ENCODE assay signal across 1 cellular context in the genomic region with DNA sequence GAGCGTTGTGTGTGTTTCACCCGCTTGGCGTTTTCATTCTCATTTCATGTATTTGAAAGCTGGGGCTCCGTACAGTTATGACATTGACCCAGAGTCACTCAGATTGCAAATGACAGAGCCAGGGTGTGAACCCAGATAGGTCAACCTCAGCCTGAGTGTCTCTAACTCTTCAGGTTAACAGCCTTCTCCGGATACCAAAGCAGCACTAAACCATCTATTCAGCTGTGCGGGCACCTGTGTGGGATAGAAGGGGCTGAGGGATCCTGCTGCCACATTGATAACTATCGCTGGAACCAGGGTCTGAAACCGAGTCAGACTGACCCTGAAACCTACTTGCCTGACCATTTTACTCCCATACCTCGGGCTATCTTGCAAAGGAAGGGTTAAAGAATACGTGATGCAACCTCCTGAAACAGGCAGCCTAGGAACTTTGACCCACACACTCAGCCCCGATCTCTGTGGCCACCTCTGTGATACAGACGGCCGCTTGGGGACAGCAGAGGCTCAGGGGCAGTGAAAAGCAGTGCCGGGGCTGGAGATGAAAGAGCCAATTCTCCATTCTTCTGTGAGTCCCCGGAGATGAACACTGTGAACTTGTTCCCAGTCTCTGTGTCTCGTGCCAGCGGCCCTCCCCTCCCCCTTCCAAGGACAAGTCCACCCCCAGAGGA.
TF ChIP-seq lines count a peak whose summit lies in the region.

No MANE protein-coding gene starts in this region.

TF ChIP-seq in HepG2, 621 proteins besides CTCF, POLR2A, EP300 and RAD21 (continued from another document and continues in another):
- TF ChIP-seq, protein P1, sequence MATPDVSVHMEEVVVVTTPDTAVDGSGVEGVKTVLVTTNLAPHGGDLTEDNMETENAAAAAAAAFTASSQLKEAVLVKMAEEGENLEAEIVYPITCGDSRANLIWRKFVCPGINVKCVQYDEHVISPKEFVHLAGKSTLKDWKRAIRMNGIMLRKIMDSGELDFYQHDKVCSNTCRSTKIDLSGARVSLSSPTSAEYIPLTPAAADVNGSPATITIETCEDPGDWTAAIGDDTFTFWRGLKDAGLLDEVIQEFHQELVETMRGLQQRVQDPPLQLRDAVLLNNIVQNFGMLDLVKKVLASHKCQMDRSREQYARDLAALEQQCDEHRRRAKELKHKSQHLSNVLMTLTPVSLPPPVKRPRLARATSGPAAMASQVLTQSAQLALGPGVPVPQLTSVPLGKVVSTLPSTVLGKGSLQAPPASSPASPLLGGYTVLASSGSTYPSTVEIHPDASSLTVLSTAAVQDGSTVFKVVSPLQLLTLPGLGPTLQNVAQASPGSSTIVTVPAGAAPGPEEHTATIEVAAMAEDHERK (CRISPR knock-in tag; IDR thresholded peaks at IDR 0.05; ENCODE audit: low read depth): no peak
- TF ChIP-seq ZBTB3 (CRISPR knock-in tag; IDR thresholded peaks at IDR 0.05; ENCODE audit: borderline replicate concordance, low read depth) (no peak), ZNF724P (CRISPR knock-in tag; IDR thresholded peaks at IDR 0.05; ENCODE audit: borderline replicate concordance) (peak; percentile 48; the same call in 1 of the 2 replicates), KLF6 (CRISPR knock-in tag; IDR thresholded peaks at IDR 0.05) (0 out of 2 replicates have a peak, but pooled peaks have one; percentile 58), JUN (CRISPR knock-in tag; IDR thresholded peaks at IDR 0.05) (no peak), HBP1 (CRISPR knock-in tag; IDR thresholded peaks at IDR 0.05; ENCODE audit: low read depth) (peak; percentile 42; the same call in 1 of the 2 replicates), SMAD9 (CRISPR knock-in tag; IDR thresholded peaks at IDR 0.05) (0 out of 2 replicates have a peak, but pooled peaks have one; percentile 49), KDM1A (CRISPR knock-in tag; IDR thresholded peaks at IDR 0.05) (peak; percentile 78; the same call in 1 of the 2 replicates), SALL1 (CRISPR knock-in tag; IDR thresholded peaks at IDR 0.05) (peak; percentile 97), IRF2 (CRISPR knock-in tag; IDR thresholded peaks at IDR 0.05) (peak; percentile 89), ZNF83 (CRISPR knock-in tag; IDR thresholded peaks at IDR 0.05; ENCODE audit: borderline replicate concordance) (no peak), LBX2 (CRISPR knock-in tag; IDR thresholded peaks at IDR 0.05; ENCODE audit: borderline replicate concordance) (peak; percentile 77; the same call in 1 of the 2 replicates), SYNCRIP (IDR thresholded peaks at IDR 0.05; ENCODE audit: insufficient read depth, low read depth, low read length) (no peak), MED13 (CRISPR knock-in tag; IDR thresholded peaks at IDR 0.05) (no peak), ZNF317 (CRISPR knock-in tag; IDR thresholded peaks at IDR 0.05) (0 out of 2 replicates have a peak, but pooled peaks have one; percentile 72), NR2F6 (IDR thresholded peaks at IDR 0.05) (peak; percentile 79), NR2F6 (CRISPR knock-in tag; IDR thresholded peaks at IDR 0.05) (peak; percentile 91), HNF1A (IDR thresholded peaks at IDR 0.05; ENCODE audit: low read depth) (0 out of 2 replicates have a peak, but pooled peaks have one; percentile 9), HNF1A (CRISPR knock-in tag; IDR thresholded peaks at IDR 0.05; ENCODE audit: borderline replicate concordance) (no peak; the same call in 1 of the 2 replicates), ZNF263 (CRISPR knock-in tag; IDR thresholded peaks at IDR 0.05) (no peak; the same call in 1 of the 2 replicates), GTF2F1 (IDR thresholded peaks at IDR 0.05; ENCODE audit: low read length) (no peak), BCL3 (CRISPR knock-in tag; IDR thresholded peaks at IDR 0.05) (no peak), AKAP8 (CRISPR knock-in tag; IDR thresholded peaks at IDR 0.05) (no peak), ZNF232 (CRISPR knock-in tag; IDR thresholded peaks at IDR 0.05; ENCODE audit: borderline replicate concordance) (peak; percentile 88; the same call in 1 of the 2 replicates), ZKSCAN1 (IDR thresholded peaks at IDR 0.05; ENCODE audit: low read length) (peak; percentile 67; the same call in 1 of the 2 replicates), FOSL2 (CRISPR knock-in tag; IDR thresholded peaks at IDR 0.05) (peak; percentile 87), ZNF18 (CRISPR knock-in tag; IDR thresholded peaks at IDR 0.05; ENCODE audit: insufficient replicate concordance) (no peak), ZNF326 (CRISPR knock-in tag; IDR thresholded peaks at IDR 0.05; ENCODE audit: borderline replicate concordance) (no peak), ZNF557 (CRISPR knock-in tag; IDR thresholded peaks at IDR 0.05) (no peak), HOXA5 (CRISPR knock-in tag; IDR thresholded peaks at IDR 0.05) (peak; percentile 66; the same call in 1 of the 2 replicates), TCF7L2 (IDR thresholded peaks at IDR 0.05; ENCODE audit: low read depth, low read length) (no peak), CCAR2 (optimal IDR thresholded peaks at IDR 0.05; ENCODE audit: low read depth, low read length) (no peak), RBM39 (IDR thresholded peaks at IDR 0.05; ENCODE audit: low read depth, low read length, poor library complexity, severe bottlenecking) (no peak), DBP (CRISPR knock-in tag; IDR thresholded peaks at IDR 0.05; ENCODE audit: not compliant biosample characterization) (no peak), ZNF24 (IDR thresholded peaks at IDR 0.05) (peak; percentile 57; the same call in 1 of the 2 replicates), BRD4 (CRISPR knock-in tag; IDR thresholded peaks at IDR 0.05) (peak; percentile 63; the same call in 1 of the 2 replicates), SOX13 (IDR thresholded peaks at IDR 0.05) (peak; percentile 55; the same call in 1 of the 2 replicates), SOX13 (CRISPR knock-in tag; conservative IDR thresholded peaks at IDR 0.05 in 1 of 2, IDR thresholded peaks at IDR 0.05 in 1 of 2) (peak in 1 of 2 experiments; percentile 77; a peak in 2 of 4 replicates), PPARG (CRISPR knock-in tag; conservative IDR thresholded peaks at IDR 0.05) (peak; percentile 99), PCBP2 (optimal IDR thresholded peaks at IDR 0.05; ENCODE audit: low read depth, low read length, poor library complexity, severe bottlenecking) (no peak), ATF7-NPFF (CRISPR knock-in tag; IDR thresholded peaks at IDR 0.05; ENCODE audit: low read depth) (peak; percentile 59; the same call in 1 of the 2 replicates), FOXJ3 (CRISPR knock-in tag; IDR thresholded peaks at IDR 0.05; ENCODE audit: borderline replicate concordance) (peak; percentile 81), TOE1 (CRISPR knock-in tag; IDR thresholded peaks at IDR 0.05) (0 out of 2 replicates have a peak, but pooled peaks have one; percentile 70), RNF2 (conservative IDR thresholded peaks at IDR 0.05; ENCODE audit: low read depth) (peak; percentile 81; the same call in 1 of the 2 replicates), ZNF121 (CRISPR knock-in tag; IDR thresholded peaks at IDR 0.05) (no peak), E2F5 (CRISPR knock-in tag; conservative IDR thresholded peaks at IDR 0.05) (no peak), NFKBIZ (CRISPR knock-in tag; IDR thresholded peaks at IDR 0.05) (peak; percentile 91; the same call in 1 of the 2 replicates)
- TF ChIP-seq, protein P2, sequence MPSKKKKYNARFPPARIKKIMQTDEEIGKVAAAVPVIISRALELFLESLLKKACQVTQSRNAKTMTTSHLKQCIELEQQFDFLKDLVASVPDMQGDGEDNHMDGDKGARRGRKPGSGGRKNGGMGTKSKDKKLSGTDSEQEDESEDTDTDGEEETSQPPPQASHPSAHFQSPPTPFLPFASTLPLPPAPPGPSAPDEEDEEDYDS (CRISPR knock-in tag; IDR thresholded peaks at IDR 0.05): peak; percentile 66
- TF ChIP-seq, protein P3, sequence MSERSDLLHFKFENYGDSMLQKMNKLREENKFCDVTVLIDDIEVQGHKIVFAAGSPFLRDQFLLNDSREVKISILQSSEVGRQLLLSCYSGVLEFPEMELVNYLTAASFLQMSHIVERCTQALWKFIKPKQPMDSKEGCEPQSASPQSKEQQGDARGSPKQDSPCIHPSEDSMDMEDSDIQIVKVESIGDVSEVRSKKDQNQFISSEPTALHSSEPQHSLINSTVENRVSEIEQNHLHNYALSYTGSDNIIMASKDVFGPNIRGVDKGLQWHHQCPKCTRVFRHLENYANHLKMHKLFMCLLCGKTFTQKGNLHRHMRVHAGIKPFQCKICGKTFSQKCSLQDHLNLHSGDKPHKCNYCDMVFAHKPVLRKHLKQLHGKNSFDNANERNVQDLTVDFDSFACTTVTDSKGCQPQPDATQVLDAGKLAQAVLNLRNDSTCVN (CRISPR knock-in tag; IDR thresholded peaks at IDR 0.05; ENCODE audit: borderline replicate concordance): peak; percentile 84
- TF ChIP-seq, protein P4, sequence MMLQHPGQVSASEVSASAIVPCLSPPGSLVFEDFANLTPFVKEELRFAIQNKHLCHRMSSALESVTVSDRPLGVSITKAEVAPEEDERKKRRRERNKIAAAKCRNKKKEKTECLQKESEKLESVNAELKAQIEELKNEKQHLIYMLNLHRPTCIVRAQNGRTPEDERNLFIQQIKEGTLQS (CRISPR knock-in tag; IDR thresholded peaks at IDR 0.05): peak; percentile 99
